ENCODE assay signal across 15 cellular contexts in the genomic region with DNA sequence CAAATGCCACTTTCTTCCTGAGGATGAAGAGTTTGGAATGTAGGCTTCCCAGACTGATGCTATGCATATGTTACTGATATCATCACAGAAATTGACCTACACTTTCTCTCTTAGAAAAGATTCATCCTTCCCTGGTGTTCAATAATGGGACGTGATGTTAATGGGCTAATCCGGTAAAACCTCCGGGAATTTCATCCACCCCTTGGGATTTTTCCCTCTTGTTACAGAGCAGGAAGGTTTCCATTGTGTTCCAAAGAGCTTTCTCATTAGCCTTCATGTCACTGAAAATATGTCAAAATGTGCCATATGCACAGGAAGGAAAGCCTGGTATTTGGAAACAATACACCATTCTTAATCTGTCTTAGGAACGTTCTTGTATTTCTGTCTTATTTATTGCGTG. TPM values are rescaled to one million over a fixed set of nuclear protein-coding genes. Genes with fewer than 3 reads are reported as not detected.
DNase-seq lines count a peak whose midpoint lies in the region; ATAC-seq and TF ChIP-seq lines count a peak whose summit lies in the region.
"Had no signal": no experiment of that assay in that cellular context is flagged by ENCODE, and none has a peak within 500 bp of the region (broad histone marks: within the 10 kb centered on the region; RNA-seq: fewer than 3 reads in every experiment).

No MANE protein-coding gene starts in this region.

- no peaks in the 10 kb centered on the region for H3K27me3 ChIP-seq in right lobe of liver
- H3K27me3 ChIP-seq: BLaER1 treated with 17β-estradiol and CSF1 and Interleukin-3, amounts not matched to agents 10 nM and 100 nM had no signal

- H3K36me3 ChIP-seq in right lobe of liver = no peaks in the 10 kb centered on the region
- H3K36me3 ChIP-seq: BLaER1 treated with 17β-estradiol and CSF1 and Interleukin-3, amounts not matched to agents 10 nM and 100 nM had no signal

- TF ChIP-seq CTCF in nephron progenitor cell (IDR thresholded peaks at IDR 0.05) = no peak
- no peak for TF ChIP-seq CTCF in right lobe of liver (IDR thresholded peaks at IDR 0.05)

- no peak for ATAC-seq in activated T-helper 17 cell treated with anti-CD3 and anti-CD28 coated beads, Interleukin-2, amount 50 U/mL, for 72 hours (replicated peaks)
- ATAC-seq in right lobe of liver = no peak
- ATAC-seq: GM12878, HCT116 had no signal

- peak overlapping the region; percentile 70 for H3K27ac Mint-ChIP-seq in activated T-helper 17 cell treated with anti-CD3 and anti-CD28 coated beads, Interleukin-2, amount 50 U/mL, for 72 hours
- no peak overlapping the region for H3K27ac Mint-ChIP-seq in nephron progenitor cell
- H3K27ac Mint-ChIP-seq: CD4-positive, CD25-positive, alpha-beta regulatory T cell had no signal

- H3K4me3 ChIP-seq in right lobe of liver = no peak overlapping the region
- H3K4me3 ChIP-seq: BLaER1 treated with 17β-estradiol and CSF1 and Interleukin-3, amounts not matched to agents 10 nM and 100 nM; GM12878 had no signal

- H3K36me3 Mint-ChIP-seq in activated T-helper 17 cell treated with anti-CD3 and anti-CD28 coated beads, Interleukin-2, amount 50 U/mL, for 72 hours (ENCODE audit: low read depth) = no peaks in the 10 kb centered on the region
- H3K36me3 Mint-ChIP-seq in nephron progenitor cell (ENCODE audit: low read depth) = no peaks in the 10 kb centered on the region
- H3K36me3 Mint-ChIP-seq: CD4-positive, CD25-positive, alpha-beta regulatory T cell had no signal

- peaks cover 0 to 2% (median under 1%) of the 10 kb centered on the region in 4 donors for H3K4me1 ChIP-seq in right lobe of liver

- WGBS in right lobe of liver (ENCODE audit: insufficient coverage, low coverage, low lambda C conversion rate, missing lambda C conversion rate) = 92% methylated on average over 5 of the region's 5 CpGs

- no peak overlapping the region for H3K27ac ChIP-seq in right lobe of liver
- H3K27ac ChIP-seq: BLaER1 treated with 17β-estradiol and CSF1 and Interleukin-3, amounts not matched to agents 10 nM and 100 nM; HL-60 had no signal

- intact Hi-C loops in right lobe of liver (cut with DNase I) = no loop called here

- no peak overlapping the region for H3K4me3 Mint-ChIP-seq in activated T-helper 17 cell treated with anti-CD3 and anti-CD28 coated beads, Interleukin-2, amount 50 U/mL, for 72 hours
- no peak overlapping the region for H3K4me3 Mint-ChIP-seq in nephron progenitor cell
- H3K4me3 Mint-ChIP-seq: CD4-positive, CD25-positive, alpha-beta regulatory T cell had no signal

- no peaks in the 10 kb centered on the region for H3K9me3 ChIP-seq in right lobe of liver
- H3K9me3 ChIP-seq: BLaER1 treated with 17β-estradiol and CSF1 and Interleukin-3, amounts not matched to agents 10 nM and 100 nM had no signal

- H3K9me3 Mint-ChIP-seq in activated T-helper 17 cell treated with anti-CD3 and anti-CD28 coated beads, Interleukin-2, amount 50 U/mL, for 72 hours = no peaks in the 10 kb centered on the region
- H3K9me3 Mint-ChIP-seq in nephron progenitor cell = no peaks in the 10 kb centered on the region

- DNase-seq in activated CD8-positive, alpha-beta memory T cell treated with anti-CD3 and anti-CD28 coated beads for 24 hours = peak; percentile 30
- DNase-seq in activated CD8-positive, alpha-beta memory T cell treated with anti-CD3 and anti-CD28 coated beads, Interleukin-2, amount 50 U/mL, for 4 hours = no peak
- peak; percentile 8 for DNase-seq in islet precursor cell
- no peak for DNase-seq in NCI-H1417 treated with DMSO at 0.1 percent for 48 hours (lab: John Stamatoyannopoulos, UW)
- no peak for DNase-seq in nephron progenitor cell
- no peak for DNase-seq in right lobe of liver
- DNase-seq: 8988T; Calu3; CD4-positive, CD25-positive, alpha-beta regulatory T cell; DMS79 had no signal

- no peak for TF ChIP-seq POLR2A in right lobe of liver (IDR thresholded peaks at IDR 0.05)

- H3K4me1 Mint-ChIP-seq in activated T-helper 17 cell treated with anti-CD3 and anti-CD28 coated beads, Interleukin-2, amount 50 U/mL, for 72 hours = peaks cover 41% of the 10 kb centered on the region
- peaks cover 51% of the 10 kb centered on the region for H3K4me1 Mint-ChIP-seq in nephron progenitor cell

- H3K27me3 Mint-ChIP-seq in activated T-helper 17 cell treated with anti-CD3 and anti-CD28 coated beads, Interleukin-2, amount 50 U/mL, for 72 hours = no peaks in the 10 kb centered on the region
- H3K27me3 Mint-ChIP-seq in nephron progenitor cell (ENCODE audit: low read depth, poor library complexity) = peaks cover 17% of the 10 kb centered on the region

RNA-seq across cellular contexts. Expression of a gene that starts 20.7 kb away (rescaled TPM):
- total RNA-seq in activated T-helper 17 cell treated with anti-CD3 and anti-CD28 coated beads, Interleukin-2, amount 50 U/mL, for 72 hours = 1 to 10 TPM in 1 of 2 donors, under 1 TPM in 1; 0.65 to 2.6 TPM
- 10 to 100 TPM in 3 of 6 experiments, 1 to 10 TPM in 2, under 1 TPM in 1; 0.66 to 27.9 (median 8.4) TPM for total RNA-seq in right lobe of liver
- total RNA-seq: Calu3 had no signal

Comparison
In these comparisons a context has a peak if more than half of its experiments do, and no peak if none do; other contexts are left out.
1. DNase-seq: peak in activated CD8-positive, alpha-beta memory T cell treated with anti-CD3 and anti-CD28 coated beads for 24 hours (single experiment) and islet precursor cell (single experiment); none in activated CD8-positive, alpha-beta memory T cell treated with anti-CD3 and anti-CD28 coated beads, Interleukin-2, amount 50 U/mL, for 4 hours (single experiment), NCI-H1417 treated with DMSO at 0.1 percent for 48 hours (single experiment), nephron progenitor cell (single experiment) and right lobe of liver (0 of 3).